ENCODE assay signal across 2 cellular contexts in the genomic region with DNA sequence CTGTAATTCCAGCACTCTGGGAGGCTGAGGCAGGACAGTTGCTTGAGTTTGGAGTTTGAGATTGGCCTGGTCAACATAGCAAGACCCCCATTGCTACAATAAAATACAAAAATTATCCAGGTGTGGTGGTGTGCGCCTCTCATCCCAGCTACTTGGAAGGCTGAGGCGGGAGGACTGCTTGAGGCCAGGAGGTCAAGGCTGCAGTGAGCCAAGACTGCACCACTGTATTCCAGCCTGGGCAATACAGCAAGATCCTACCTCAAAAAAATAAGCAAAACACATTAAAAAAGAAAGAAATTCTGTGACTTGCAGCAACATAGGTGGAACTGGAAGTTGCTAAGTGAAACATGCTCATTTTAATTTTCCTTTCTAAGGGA.
TF ChIP-seq lines count a peak whose summit lies in the region.

No MANE protein-coding gene starts in this region.

TF ChIP-seq in HepG2, 621 proteins besides CTCF, POLR2A, EP300 and RAD21 (continued from another document):
- TF ChIP-seq, protein P1, sequence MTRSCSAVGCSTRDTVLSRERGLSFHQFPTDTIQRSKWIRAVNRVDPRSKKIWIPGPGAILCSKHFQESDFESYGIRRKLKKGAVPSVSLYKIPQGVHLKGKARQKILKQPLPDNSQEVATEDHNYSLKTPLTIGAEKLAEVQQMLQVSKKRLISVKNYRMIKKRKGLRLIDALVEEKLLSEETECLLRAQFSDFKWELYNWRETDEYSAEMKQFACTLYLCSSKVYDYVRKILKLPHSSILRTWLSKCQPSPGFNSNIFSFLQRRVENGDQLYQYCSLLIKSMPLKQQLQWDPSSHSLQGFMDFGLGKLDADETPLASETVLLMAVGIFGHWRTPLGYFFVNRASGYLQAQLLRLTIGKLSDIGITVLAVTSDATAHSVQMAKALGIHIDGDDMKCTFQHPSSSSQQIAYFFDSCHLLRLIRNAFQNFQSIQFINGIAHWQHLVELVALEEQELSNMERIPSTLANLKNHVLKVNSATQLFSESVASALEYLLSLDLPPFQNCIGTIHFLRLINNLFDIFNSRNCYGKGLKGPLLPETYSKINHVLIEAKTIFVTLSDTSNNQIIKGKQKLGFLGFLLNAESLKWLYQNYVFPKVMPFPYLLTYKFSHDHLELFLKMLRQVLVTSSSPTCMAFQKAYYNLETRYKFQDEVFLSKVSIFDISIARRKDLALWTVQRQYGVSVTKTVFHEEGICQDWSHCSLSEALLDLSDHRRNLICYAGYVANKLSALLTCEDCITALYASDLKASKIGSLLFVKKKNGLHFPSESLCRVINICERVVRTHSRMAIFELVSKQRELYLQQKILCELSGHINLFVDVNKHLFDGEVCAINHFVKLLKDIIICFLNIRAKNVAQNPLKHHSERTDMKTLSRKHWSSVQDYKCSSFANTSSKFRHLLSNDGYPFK (CRISPR knock-in tag; IDR thresholded peaks at IDR 0.05; ENCODE audit: borderline replicate concordance), result 0 out of 2 replicates have a peak, but pooled peaks have one; percentile 3
- TF ChIP-seq ZNF782 (CRISPR knock-in tag; IDR thresholded peaks at IDR 0.05; ENCODE audit: borderline replicate concordance) (0 out of 2 replicates have a peak, but pooled peaks have one; percentile 1), ZNF703 (CRISPR knock-in tag; IDR thresholded peaks at IDR 0.05; ENCODE audit: borderline replicate concordance) (no peak), ZFX (CRISPR knock-in tag; IDR thresholded peaks at IDR 0.05; ENCODE audit: low read depth) (no peak), SMAD9 (CRISPR knock-in tag; IDR thresholded peaks at IDR 0.05) (no peak)

TF ChIP-seq in WTC11, 78 proteins besides CTCF, POLR2A, EP300 and RAD21 (continued from another document):
- TF ChIP-seq SMAD4 (CRISPR knock-in tag; IDR thresholded peaks at IDR 0.05) (no peak), NR2C2 (CRISPR knock-in tag; IDR thresholded peaks at IDR 0.05) (no peak), RELA (CRISPR knock-in tag; IDR thresholded peaks at IDR 0.05; ENCODE audit: borderline replicate concordance) (no peak), ZNF396 (CRISPR knock-in tag; IDR thresholded peaks at IDR 0.05; ENCODE audit: borderline replicate concordance) (no peak)
- TF ChIP-seq, protein P2, sequence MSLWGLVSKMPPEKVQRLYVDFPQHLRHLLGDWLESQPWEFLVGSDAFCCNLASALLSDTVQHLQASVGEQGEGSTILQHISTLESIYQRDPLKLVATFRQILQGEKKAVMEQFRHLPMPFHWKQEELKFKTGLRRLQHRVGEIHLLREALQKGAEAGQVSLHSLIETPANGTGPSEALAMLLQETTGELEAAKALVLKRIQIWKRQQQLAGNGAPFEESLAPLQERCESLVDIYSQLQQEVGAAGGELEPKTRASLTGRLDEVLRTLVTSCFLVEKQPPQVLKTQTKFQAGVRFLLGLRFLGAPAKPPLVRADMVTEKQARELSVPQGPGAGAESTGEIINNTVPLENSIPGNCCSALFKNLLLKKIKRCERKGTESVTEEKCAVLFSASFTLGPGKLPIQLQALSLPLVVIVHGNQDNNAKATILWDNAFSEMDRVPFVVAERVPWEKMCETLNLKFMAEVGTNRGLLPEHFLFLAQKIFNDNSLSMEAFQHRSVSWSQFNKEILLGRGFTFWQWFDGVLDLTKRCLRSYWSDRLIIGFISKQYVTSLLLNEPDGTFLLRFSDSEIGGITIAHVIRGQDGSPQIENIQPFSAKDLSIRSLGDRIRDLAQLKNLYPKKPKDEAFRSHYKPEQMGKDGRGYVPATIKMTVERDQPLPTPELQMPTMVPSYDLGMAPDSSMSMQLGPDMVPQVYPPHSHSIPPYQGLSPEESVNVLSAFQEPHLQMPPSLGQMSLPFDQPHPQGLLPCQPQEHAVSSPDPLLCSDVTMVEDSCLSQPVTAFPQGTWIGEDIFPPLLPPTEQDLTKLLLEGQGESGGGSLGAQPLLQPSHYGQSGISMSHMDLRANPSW (CRISPR knock-in tag; conservative IDR thresholded peaks at IDR 0.05; ENCODE audit: low read depth), result no peak
